In the genomic region with DNA sequence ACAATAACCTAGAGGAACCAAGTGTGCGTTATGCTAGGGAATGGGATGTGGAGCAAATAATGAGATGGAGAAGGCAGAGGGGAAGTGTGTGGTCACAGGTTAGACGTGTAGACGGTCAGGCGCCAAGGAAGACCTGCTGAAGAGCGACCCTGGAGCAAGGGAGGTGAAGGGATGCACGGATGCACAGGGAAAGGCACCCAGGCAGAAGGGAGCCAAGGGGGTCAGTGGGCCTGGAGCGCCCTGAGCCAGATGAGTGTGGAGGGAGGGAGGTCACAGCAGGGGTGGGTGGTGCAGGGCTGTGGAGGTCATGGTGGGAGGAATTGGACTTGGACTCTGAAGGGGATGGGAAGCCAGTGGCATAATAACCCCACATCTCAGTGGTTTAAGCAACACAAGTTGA, we compare ENCODE assay signal across 9 cellular contexts.
"Had no signal": no experiment of that assay in that cellular context is flagged by ENCODE, and none has a peak within 500 bp of the region (broad histone marks: within the 10 kb centered on the region; RNA-seq: fewer than 3 reads in every experiment).

No MANE protein-coding gene starts in this region.

- H3K4me1 Mint-ChIP-seq: GM23338 had no signal

- H3K4me3 Mint-ChIP-seq: GM23338, HFFc6, IgD-negative memory B cell had no signal

- DNase-seq: H7, HFFc6, KBM-7 had no signal

- H3K27ac Mint-ChIP-seq: GM23338, HFFc6, IgD-negative memory B cell had no signal

- ATAC-seq: GM23338, HCT116, HepG2 had no signal

- H3K4me1 ChIP-seq: HAP-1 had no signal

- H2AFZ ChIP-seq: GM23338 had no signal

- H3K36me3 ChIP-seq: HAP-1 had no signal

- H3K9me3 ChIP-seq: HAP-1 had no signal

- H3K4me2 ChIP-seq: GM23338 had no signal

- H3K4me3 ChIP-seq: GM23338, HAP-1 had no signal

- H3K27ac ChIP-seq: HL-60 had no signal
